10 cellular contexts compared by ENCODE assay signal in the genomic region with DNA sequence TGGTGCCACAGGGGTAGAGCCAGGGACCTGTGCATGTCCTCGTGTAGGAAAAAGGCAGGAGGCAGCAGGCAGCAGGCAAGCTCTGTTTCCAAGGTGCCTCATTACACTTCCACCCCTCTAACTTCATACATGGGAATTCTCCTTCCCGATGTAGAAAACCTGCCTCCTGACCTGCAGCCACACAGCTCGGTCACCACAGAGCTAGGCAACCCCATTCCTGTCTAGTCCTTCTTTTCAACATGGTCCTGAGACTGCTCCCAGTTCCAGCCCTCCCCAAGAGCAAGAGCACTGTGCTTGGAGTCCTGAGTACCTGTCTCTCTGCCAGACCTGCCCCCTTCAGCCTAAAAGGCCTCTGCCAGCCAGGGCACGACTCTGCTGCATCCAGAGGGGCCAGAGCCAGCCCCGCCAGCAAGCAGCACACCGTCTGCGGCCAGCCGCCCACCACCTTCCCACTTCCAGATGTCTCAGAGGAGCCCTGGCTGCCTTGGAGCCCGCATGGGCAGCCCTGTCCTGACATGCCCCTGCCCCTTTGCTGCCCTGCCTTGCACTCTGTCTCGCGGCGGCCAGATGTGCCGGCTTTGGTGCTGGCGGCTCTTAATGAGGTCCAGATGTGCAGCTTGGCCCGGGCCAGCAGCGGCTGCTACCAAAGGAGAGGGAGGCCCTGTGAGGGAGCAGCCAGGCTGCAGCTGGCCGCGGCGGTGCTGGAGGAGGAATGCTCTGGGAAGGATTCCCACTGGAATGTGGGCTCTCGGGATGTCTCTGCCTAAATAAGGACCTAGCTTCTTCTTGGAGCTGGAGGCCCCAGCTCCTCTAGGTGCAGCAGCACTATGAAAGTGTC.
DNase-seq lines count a peak whose midpoint lies in the region; ATAC-seq, FAIRE-seq and TF ChIP-seq lines count a peak whose summit lies in the region.
"Had no signal": no experiment of that assay in that cellular context is flagged by ENCODE, and none has a peak within 500 bp of the region (broad histone marks: within the 10 kb centered on the region; RNA-seq: fewer than 3 reads in every experiment).

No MANE protein-coding gene starts in this region.

- no peaks in the 10 kb centered on the region for H4K20me1 ChIP-seq in keratinocyte (ENCODE audit: control insufficient read depth, extremely low read depth, insufficient read depth, low read length)

- H3K27ac ChIP-seq in coronary artery (peak overlapping the region in 1 of 2 donors; percentile 38), keratinocyte (ENCODE audit: control insufficient read depth, insufficient read depth, low read length) (no peak overlapping the region)

- no peaks in the 10 kb centered on the region for H3K9me1 ChIP-seq in keratinocyte (ENCODE audit: control insufficient read depth, extremely low read depth, insufficient read depth, low read length)

- H3K4me1 ChIP-seq in keratinocyte (ENCODE audit: control insufficient read depth, extremely low read depth, insufficient read depth, low read length) = peaks cover 15% of the 10 kb centered on the region

- dilution Hi-C loops in keratinocyte (cut with MboI; ENCODE audit: extremely low pct_ligation_motif_present, low sequenced_read_pairs) = no loop called here

- no peak for ATAC-seq in stimulated activated effector memory CD8-positive, alpha-beta T cell treated with anti-CD3 and anti-CD28 coated beads, Interleukin-12 subunit alpha, Interleukin-12 subunit beta, amount 100 ng/mL, for 72 hours
- ATAC-seq in T-helper 17 cell = no peak
- ATAC-seq: activated naive CD4-positive, alpha-beta T cell treated with anti-CD3 and anti-CD28 coated beads, Interleukin-2, amount 50 U/mL, for 72 hours had no signal

- H3K4me2 ChIP-seq in keratinocyte (ENCODE audit: control insufficient read depth, extremely low read depth, insufficient read depth, low read depth, low read length) = peak overlapping the region; percentile 58

- no peaks in the 10 kb centered on the region; the same call in 1 of the 2 replicates for H3K36me3 ChIP-seq in H7 (replicated peaks; ENCODE audit: control insufficient read depth, insufficient read depth, low read length)
- no peaks in the 10 kb centered on the region for H3K36me3 ChIP-seq in keratinocyte (ENCODE audit: control insufficient read depth in 2 of 2, extremely low read depth in 1 of 2, insufficient read depth in 2 of 2, low read length in 2 of 2)

- no peak overlapping the region for H3K9ac ChIP-seq in keratinocyte (ENCODE audit: control insufficient read depth, extremely low read depth, insufficient read depth, low read length)

- no peaks in the 10 kb centered on the region for H3K36me3 Mint-ChIP-seq in stimulated activated effector memory CD8-positive, alpha-beta T cell treated with anti-CD3 and anti-CD28 coated beads, Interleukin-12 subunit alpha, Interleukin-12 subunit beta, amount 100 ng/mL, for 72 hours
- H3K36me3 Mint-ChIP-seq in T-helper 17 cell (ENCODE audit: low read depth) = peaks cover 3% of the 10 kb centered on the region
- H3K36me3 Mint-ChIP-seq: activated naive CD4-positive, alpha-beta T cell treated with anti-CD3 and anti-CD28 coated beads, Interleukin-2, amount 50 U/mL, for 72 hours had no signal

- no peak for TF ChIP-seq CTCF in coronary artery (IDR thresholded peaks at IDR 0.05)
- TF ChIP-seq CTCF in keratinocyte (optimal IDR thresholded peaks at IDR 0.05 in 1 of 3, IDR thresholded peaks at IDR 0.05 in 1 of 3, conservative IDR thresholded peaks at IDR 0.05 in 1 of 3; ENCODE audit: extremely low read depth in 1 of 3, insufficient read depth in 2 of 3, low read length in 3 of 3) = no peak

- peaks cover 6% of the 10 kb centered on the region for H3K4me1 Mint-ChIP-seq in stimulated activated effector memory CD8-positive, alpha-beta T cell treated with anti-CD3 and anti-CD28 coated beads, Interleukin-12 subunit alpha, Interleukin-12 subunit beta, amount 100 ng/mL, for 72 hours
- H3K4me1 Mint-ChIP-seq in T-helper 17 cell = peaks cover 2% of the 10 kb centered on the region

- no peaks in the 10 kb centered on the region for H3K27me3 ChIP-seq in H7 (ENCODE audit: control insufficient read depth, insufficient read depth, low read length)
- no peaks in the 10 kb centered on the region for H3K27me3 ChIP-seq in keratinocyte (ENCODE audit: control insufficient read depth, extremely low read depth, insufficient read depth, low read length)

- peak overlapping the region; percentile 55 for H2AFZ ChIP-seq in keratinocyte (ENCODE audit: control insufficient read depth, low read length)

- peak overlapping the region; percentile 45 for H3K27ac Mint-ChIP-seq in stimulated activated effector memory CD8-positive, alpha-beta T cell treated with anti-CD3 and anti-CD28 coated beads, Interleukin-12 subunit alpha, Interleukin-12 subunit beta, amount 100 ng/mL, for 72 hours
- H3K27ac Mint-ChIP-seq in T-helper 17 cell = no peak overlapping the region
- H3K27ac Mint-ChIP-seq: activated naive CD4-positive, alpha-beta T cell treated with anti-CD3 and anti-CD28 coated beads, Interleukin-2, amount 50 U/mL, for 72 hours had no signal

- H3K9me3 ChIP-seq in keratinocyte (ENCODE audit: control insufficient read depth, low read depth, low read length) (no peaks in the 10 kb centered on the region), T-helper 17 cell (ENCODE audit: control insufficient read depth, low read length, poor library complexity, severe bottlenecking) (no peaks in the 10 kb centered on the region)

- H3K4me3 Mint-ChIP-seq in stimulated activated effector memory CD8-positive, alpha-beta T cell treated with anti-CD3 and anti-CD28 coated beads, Interleukin-12 subunit alpha, Interleukin-12 subunit beta, amount 100 ng/mL, for 72 hours = no peak overlapping the region
- H3K4me3 Mint-ChIP-seq in T-helper 17 cell = no peak overlapping the region

- H3K9me3 Mint-ChIP-seq in stimulated activated effector memory CD8-positive, alpha-beta T cell treated with anti-CD3 and anti-CD28 coated beads, Interleukin-12 subunit alpha, Interleukin-12 subunit beta, amount 100 ng/mL, for 72 hours = no peaks in the 10 kb centered on the region
- H3K9me3 Mint-ChIP-seq: activated naive CD4-positive, alpha-beta T cell treated with anti-CD3 and anti-CD28 coated beads, Interleukin-2, amount 50 U/mL, for 72 hours had no signal

- FAIRE-seq in keratinocyte (lab: Jason Lieb, UNC) = no peak

- H3K4me3 ChIP-seq in H7 (ENCODE audit: insufficient read depth, low read depth, low read length) (no peak overlapping the region), coronary artery (peak overlapping the region; percentile 46), keratinocyte (ENCODE audit: control insufficient read depth in 2 of 3, extremely low read depth in 1 of 3, insufficient read depth in 2 of 3, low read depth in 1 of 3, low read length in 3 of 3) (peak overlapping the region in 1 of 3 experiments; percentile 35)

- H3K79me2 ChIP-seq in keratinocyte (ENCODE audit: control insufficient read depth, insufficient read depth, low read length) = no peaks in the 10 kb centered on the region

- peak; percentile 84 for DNase-seq in H7
- peak; percentile 82 for DNase-seq in coronary artery (ENCODE audit: low spot score)
- no peak for DNase-seq in keratinocyte (ENCODE audit: low read depth, low spot score)
- DNase-seq in stimulated activated effector memory CD8-positive, alpha-beta T cell treated with anti-CD3 and anti-CD28 coated beads, Interleukin-12 subunit alpha, Interleukin-12 subunit beta, amount 100 ng/mL, for 72 hours (ENCODE audit: low spot score in 2 of 2) = no peak
- no peak for DNase-seq in T-helper 17 cell
- no peak for DNase-seq in SIG-M5 treated with dmso at 0.1 percent for 504 hours (lab: John Stamatoyannopoulos, UW; ENCODE audit: unreplicated experiment)
- DNase-seq in glomerular visceral epithelial cell (ENCODE audit: extremely low spot score) = no peak
- no peak for DNase-seq in NCI-H146 (lab: John Stamatoyannopoulos, UW)
- DNase-seq: Kasumi-1 had no signal

- H3K27me3 Mint-ChIP-seq in T-helper 17 cell = no peaks in the 10 kb centered on the region

Comparison
In these comparisons a context has a peak if more than half of its experiments do, and no peak if none do; other contexts are left out.
1. DNase-seq: peak in H7 (single experiment) and coronary artery (single experiment); none in keratinocyte (single experiment), stimulated activated effector memory CD8-positive, alpha-beta T cell treated with anti-CD3 and anti-CD28 coated beads, Interleukin-12 subunit alpha, Interleukin-12 subunit beta, amount 100 ng/mL, for 72 hours (0 of 2), T-helper 17 cell (0 of 3), SIG-M5 treated with dmso at 0.1 percent for 504 hours (single experiment), glomerular visceral epithelial cell (single experiment) and NCI-H146 (single experiment).